ENCODE assay signal across 35 cellular contexts in genomic region chr22:25939384-25939783, GRCh38.
"Had no signal": no experiment of that assay in that cellular context is flagged by ENCODE, and none has a peak within 500 bp of the region (broad histone marks: within the 10 kb centered on the region; RNA-seq: fewer than 3 reads in every experiment).

No MANE protein-coding gene starts in this region.

- H3K4me3 ChIP-seq: adrenal gland, body of pancreas, breast epithelium had no signal

- H3K9me3 Mint-ChIP-seq: activated CD4-positive, alpha-beta T cell treated with anti-CD3 and anti-CD28 coated beads, Interleukin-2, amount 10 ng/mL, durations not matched to agents 24 days and 14 days; activated T-cell treated with anti-CD3 and anti-CD28 coated beads, Interleukin-2, amount 50 U/mL, for 4 hours; T-helper 1 cell treated with Interleukin-12 subunit alpha and Interleukin-12 subunit beta and Interleukin-4 antibody, amounts not matched to agents 30 μg/mL and 1 μg/mL, for 36 hours; T-helper 2 cell treated with Interferon-gamma antibody and Interleukin-4, amounts not matched to agents 5 μg/mL and 100 μg/mL, for 36 hours had no signal

- H3K4me1 Mint-ChIP-seq: activated B cell treated with CpG ODN at 0.5 μM for 24 hours; activated CD4-positive, alpha-beta T cell treated with anti-CD3 and anti-CD28 coated beads, Interleukin-2, amount 10 ng/mL, durations not matched to agents 24 days and 14 days; activated naive CD8-positive, alpha-beta T cell treated with anti-CD3 and anti-CD28 coated beads for 36 hours; activated T-helper 17 cell treated with anti-CD3 and anti-CD28 coated beads, Interleukin-2, amount 50 U/mL, for 72 hours had no signal

- H3K4me1 ChIP-seq: adrenal gland, body of pancreas, breast epithelium had no signal

- H3K27ac ChIP-seq: adrenal gland, body of pancreas, brain microvascular endothelial cell, breast epithelium, VCaP had no signal

- ATAC-seq: activated CD8-positive, alpha-beta T cell treated with anti-CD3 and anti-CD28 coated beads for 36 hours; activated naive CD4-positive, alpha-beta T cell treated with anti-CD3 and anti-CD28 coated beads, Interleukin-2, amount 50 U/mL, for 72 hours; activated T-cell treated with anti-CD3 and anti-CD28 coated beads, Interleukin-2, amount 50 U/mL, for 4 hours; activated T-cell treated with anti-CD3 and anti-CD28 coated beads, Interleukin-2, amount 50 U/mL, for 72 hours; activated T-helper 17 cell treated with anti-CD3 and anti-CD28 coated beads, Interleukin-2, amount 50 U/mL, for 72 hours; body of pancreas had no signal

- H3K9me3 ChIP-seq: adrenal gland, body of pancreas, breast epithelium had no signal

- H3K27ac Mint-ChIP-seq: activated B cell treated with CpG ODN at 0.5 μM for 24 hours; activated CD4-positive, alpha-beta memory T cell treated with anti-CD3 and anti-CD28 coated beads for 36 hours; activated CD4-positive, alpha-beta T cell treated with anti-CD3 and anti-CD28 coated beads, Interleukin-2, amount 10 ng/mL, durations not matched to agents 24 days and 14 days; activated CD8-positive, alpha-beta T cell treated with anti-CD3 and anti-CD28 coated beads for 36 hours; activated naive CD4-positive, alpha-beta T cell treated with anti-CD3 and anti-CD28 coated beads for 36 hours; activated naive CD4-positive, alpha-beta T cell treated with anti-CD3 and anti-CD28 coated beads, Interleukin-2, amount 50 U/mL, for 72 hours; activated naive CD8-positive, alpha-beta T cell treated with anti-CD3 and anti-CD28 coated beads for 36 hours; activated T-cell treated with anti-CD3 and anti-CD28 coated beads, Interleukin-2, amount 50 U/mL, for 72 hours; activated T-helper 1 cell treated with anti-CD3 and anti-CD28 coated beads, Interleukin-12 subunit alpha, Interleukin-12 subunit beta, Interleukin-2, Interleukin-4 antibody, amounts not matched to agents 30 ng/mL and 10 ng/mL and 1 ng/mL, durations not matched to agents 14 hours and 24 hours and 36 hours; activated T-helper 17 cell treated with anti-CD3 and anti-CD28 coated beads, Interleukin-2, amount 50 U/mL, for 72 hours; T-helper 1 cell treated with Interleukin-12 subunit alpha and Interleukin-12 subunit beta and Interleukin-4 antibody, amounts not matched to agents 30 μg/mL and 1 μg/mL, for 36 hours; T-helper 2 cell treated with Interferon-gamma antibody and Interleukin-4, amounts not matched to agents 5 μg/mL and 100 μg/mL, for 36 hours had no signal

- H3K4me3 Mint-ChIP-seq: activated B cell treated with CpG ODN at 0.5 μM for 24 hours; activated CD4-positive, alpha-beta memory T cell treated with anti-CD3 and anti-CD28 coated beads for 36 hours; activated CD4-positive, alpha-beta T cell treated with anti-CD3 and anti-CD28 coated beads, Interleukin-2, amount 10 ng/mL, durations not matched to agents 24 days and 14 days; activated CD8-positive, alpha-beta T cell treated with anti-CD3 and anti-CD28 coated beads for 36 hours; activated naive CD4-positive, alpha-beta T cell treated with anti-CD3 and anti-CD28 coated beads for 36 hours; activated naive CD8-positive, alpha-beta T cell treated with anti-CD3 and anti-CD28 coated beads for 36 hours; activated T-cell treated with anti-CD3 and anti-CD28 coated beads, Interleukin-2, amount 50 U/mL, for 4 hours; activated T-cell treated with anti-CD3 and anti-CD28 coated beads, Interleukin-2, amount 50 U/mL, for 72 hours; activated T-helper 1 cell treated with anti-CD3 and anti-CD28 coated beads, Interleukin-12 subunit alpha, Interleukin-12 subunit beta, Interleukin-2, Interleukin-4 antibody, amounts not matched to agents 30 ng/mL and 10 ng/mL and 1 ng/mL, durations not matched to agents 14 hours and 24 hours and 36 hours; activated T-helper 17 cell treated with anti-CD3 and anti-CD28 coated beads, Interleukin-2, amount 50 U/mL, for 72 hours; T-helper 1 cell treated with Interleukin-12 subunit alpha and Interleukin-12 subunit beta and Interleukin-4 antibody, amounts not matched to agents 30 μg/mL and 1 μg/mL, for 36 hours; T-helper 2 cell treated with Interferon-gamma antibody and Interleukin-4, amounts not matched to agents 5 μg/mL and 100 μg/mL, for 36 hours had no signal

- H3K36me3 ChIP-seq: adrenal gland, brain microvascular endothelial cell, breast epithelium had no signal

- H3K27me3 ChIP-seq: adrenal gland, body of pancreas, brain microvascular endothelial cell had no signal

- H3K36me3 Mint-ChIP-seq: activated CD4-positive, alpha-beta memory T cell treated with anti-CD3 and anti-CD28 coated beads for 36 hours; activated naive CD8-positive, alpha-beta T cell treated with anti-CD3 and anti-CD28 coated beads for 36 hours had no signal

- DNase-seq: activated B cell treated with CpG ODN at 0.5 μM for 24 hours; activated CD4-positive, alpha-beta memory T cell treated with anti-CD3 and anti-CD28 coated beads for 36 hours; activated CD4-positive, alpha-beta T cell treated with anti-CD3 and anti-CD28 coated beads for 4 hours; activated CD4-positive, alpha-beta T cell treated with anti-CD3 and anti-CD28 coated beads, Interleukin-2, amount 10 ng/mL, durations not matched to agents 24 days and 14 days; activated CD4-positive, alpha-beta T cell treated with anti-CD3 and anti-CD28 coated beads, Interleukin-2, amount 50 U/mL, for 1 hour; activated CD4-positive, alpha-beta T cell treated with anti-CD3 and anti-CD28 coated beads, Interleukin-2, amount 50 U/mL, for 4 hours; activated CD4-positive, CD25-positive, alpha-beta regulatory T cell treated with anti-CD3 and anti-CD28 coated beads, Interleukin-2, amount 50 U/mL, for 72 hours; activated CD8-positive, alpha-beta memory T cell treated with anti-CD3 and anti-CD28 coated beads, Interleukin-2, amount 50 U/mL, for 4 hours; activated CD8-positive, alpha-beta T cell treated with anti-CD3 and anti-CD28 coated beads for 36 hours; activated effector memory CD4-positive, alpha-beta T cell treated with anti-CD3 and anti-CD28 coated beads, Interleukin-2, amount 50 U/mL, for 16 hours; activated gamma-delta T cell treated with Interleukin-2 at 50 U/mL for 16 hours; activated naive CD4-positive, alpha-beta T cell; activated naive CD4-positive, alpha-beta T cell treated with anti-CD3 and anti-CD28 coated beads for 36 hours; activated naive CD4-positive, alpha-beta T cell treated with anti-CD3 and anti-CD28 coated beads, Interleukin-2, amount 50 U/mL, for 16 hours; activated naive CD8-positive, alpha-beta T cell treated with anti-CD3 and anti-CD28 coated beads for 36 hours; activated T-cell treated with anti-CD3 and anti-CD28 coated beads for 4 hours; activated T-cell treated with anti-CD3 and anti-CD28 coated beads, Interleukin-2, amount 50 U/mL, for 1 hour; activated T-cell treated with anti-CD3 and anti-CD28 coated beads, Interleukin-2, amount 50 U/mL, for 4 hours; activated T-cell treated with anti-CD3 and anti-CD28 coated beads, Interleukin-2, amount 50 U/mL, for 72 hours; adrenal gland; amniotic stem cell; aorta; body of pancreas; brain microvascular endothelial cell; central memory CD4-positive, alpha-beta T cell; T-helper 1 cell; T-helper 2 cell; T-helper 9 cell had no signal
